In genomic region chr13:29482504-29482903, GRCh38 we compare ENCODE assay signal across 17 cellular contexts.
A peak's percentile ranks its signal among the peaks of the same experiment; 100 is the strongest.
DNase-seq lines count a peak whose midpoint lies in the region; ATAC-seq and TF ChIP-seq lines count a peak whose summit lies in the region.
"Had no signal": no experiment of that assay in that cellular context is flagged by ENCODE, and none has a peak within 500 bp of the region (broad histone marks: within the 10 kb centered on the region; RNA-seq: fewer than 3 reads in every experiment).

No MANE protein-coding gene starts in this region.

- peaks cover 24% of the 10 kb centered on the region for H3K27me3 Mint-ChIP-seq in endodermal cell (ENCODE audit: insufficient read depth)
- H3K27me3 Mint-ChIP-seq: CD4-positive, CD25-positive, alpha-beta regulatory T cell had no signal

- no peaks in the 10 kb centered on the region for H3K36me3 Mint-ChIP-seq in endodermal cell (ENCODE audit: low read depth)
- H3K36me3 Mint-ChIP-seq: CD4-positive, CD25-positive, alpha-beta regulatory T cell; CD8-positive, alpha-beta T cell had no signal

- peak overlapping the region; percentile 58 for H3K9ac ChIP-seq in Karpas-422 (ENCODE audit: low read length)
- no peak overlapping the region for H3K9ac ChIP-seq in endodermal cell (ENCODE audit: extremely low read depth, low read length, poor library complexity, severe bottlenecking)

- H3K36me3 ChIP-seq in Karpas-422 (ENCODE audit: insufficient read depth, low read length) (no peaks in the 10 kb centered on the region), endodermal cell (ENCODE audit: control insufficient read depth, insufficient read depth, low read length) (no peaks in the 10 kb centered on the region), mucosa of descending colon (ENCODE audit: low read depth) (no peaks in the 10 kb centered on the region)
- H3K36me3 ChIP-seq: BE2C, HAP-1 had no signal

- no peak overlapping the region for H3K4me3 Mint-ChIP-seq in endodermal cell
- H3K4me3 Mint-ChIP-seq: CD4-positive, CD25-positive, alpha-beta regulatory T cell; CD8-positive, alpha-beta T cell; HFFc6 had no signal

- DNase-seq in Karpas-422 (no peak), endodermal cell (peak; percentile 18), mucosa of descending colon (no peak), A172 (ENCODE audit: low spot score) (no peak), Right ventricle myocardium superior (no peak)
- no peak for DNase-seq in activated CD4-positive, alpha-beta T cell treated with anti-CD3 and anti-CD28 coated beads for 4 hours
- DNase-seq: Caco-2; CD4-positive, CD25-positive, alpha-beta regulatory T cell; CD8-positive, alpha-beta T cell; DMS153; DND-41; GOT3; HFFc6 had no signal

- peak overlapping the region; percentile 87 for H3K27ac ChIP-seq in Karpas-422 (ENCODE audit: low read length)
- H3K27ac ChIP-seq in endodermal cell (ENCODE audit: low read depth, low read length): no peak overlapping the region
- H3K27ac ChIP-seq: C4-2B had no signal

- H3K4me2 ChIP-seq in Karpas-422 (ENCODE audit: low read depth, low read length, poor library complexity, severe bottlenecking): peak overlapping the region; percentile 84

- H3K9me2 ChIP-seq in Karpas-422 (replicated peaks; ENCODE audit: insufficient read depth, low read length): no peaks in the 10 kb centered on the region

- H3K9me3 ChIP-seq in Karpas-422 (ENCODE audit: low read length) (no peaks in the 10 kb centered on the region), endodermal cell (ENCODE audit: control insufficient read depth, low read length) (no peaks in the 10 kb centered on the region), mucosa of descending colon (no peaks in the 10 kb centered on the region)
- H3K9me3 ChIP-seq: BE2C, Caco-2, HAP-1 had no signal

- H3K79me2 ChIP-seq in Karpas-422 (ENCODE audit: low read length): no peaks in the 10 kb centered on the region

- intact Hi-C loops in mucosa of descending colon (cut with DNase I, micrococcal nuclease): no loop called here
- intact Hi-C loops in Right ventricle myocardium superior (cut with DNase I): no loop called here

- H3K4me3 ChIP-seq in Karpas-422 (ENCODE audit: low read length) (no peak overlapping the region), endodermal cell (ENCODE audit: low read length) (no peak overlapping the region), mucosa of descending colon (no peak overlapping the region)
- H3K4me3 ChIP-seq: HAP-1 had no signal

- TF ChIP-seq CTCF in endodermal cell (conservative IDR thresholded peaks at IDR 0.05) (no peak), mucosa of descending colon (IDR thresholded peaks at IDR 0.05) (no peak)

- H4K20me1 ChIP-seq in Karpas-422 (ENCODE audit: insufficient read depth, low read depth, low read length): no peaks in the 10 kb centered on the region

- H3K27ac Mint-ChIP-seq in endodermal cell: no peak overlapping the region
- H3K27ac Mint-ChIP-seq: CD4-positive, CD25-positive, alpha-beta regulatory T cell; CD8-positive, alpha-beta T cell; HFFc6 had no signal

- no peaks in the 10 kb centered on the region for H3K27me3 ChIP-seq in Karpas-422 (ENCODE audit: low read length)
- peaks cover 7% of the 10 kb centered on the region for H3K27me3 ChIP-seq in endodermal cell (ENCODE audit: control insufficient read depth, insufficient read depth, low read length, poor library complexity, severe bottlenecking)
- H3K27me3 ChIP-seq: BE2C had no signal

- peaks cover 24% of the 10 kb centered on the region for H3K4me1 Mint-ChIP-seq in endodermal cell
- H3K4me1 Mint-ChIP-seq: CD4-positive, CD25-positive, alpha-beta regulatory T cell had no signal

- H3K9me3 Mint-ChIP-seq in endodermal cell: no peaks in the 10 kb centered on the region
- H3K9me3 Mint-ChIP-seq: CD4-positive, CD25-positive, alpha-beta regulatory T cell; CD8-positive, alpha-beta T cell; HFFc6 had no signal

- peak overlapping the region; percentile 21; the same call in 1 of the 2 replicates for H2AFZ ChIP-seq in Karpas-422 (ENCODE audit: low read length)

- peaks cover 67% of the 10 kb centered on the region for H3K4me1 ChIP-seq in Karpas-422 (ENCODE audit: low read length)
- peaks cover 6% of the 10 kb centered on the region for H3K4me1 ChIP-seq in endodermal cell (ENCODE audit: control insufficient read depth, insufficient read depth, low read length)
- H3K4me1 ChIP-seq in mucosa of descending colon (ENCODE audit: low read depth): peaks cover 5% of the 10 kb centered on the region
- H3K4me1 ChIP-seq: HAP-1 had no signal

- peak; percentile 35 for ATAC-seq in mucosa of descending colon
- no peak for ATAC-seq in HG03460 (IDR thresholded peaks at IDR 0.05; ENCODE audit: unreplicated experiment)
- ATAC-seq in Right ventricle myocardium superior (ENCODE audit: poor library complexity): no peak
- ATAC-seq: CD8-positive, alpha-beta T cell had no signal

- 77 to 100% methylated on average over 1 to 4 of the region's 4 CpGs for WGBS in endodermal cell (ENCODE audit: insufficient coverage in 1 of 2, insufficient read length in 1 of 2), 2 experiments
